15 cellular contexts compared by ENCODE assay signal in the genomic region with DNA sequence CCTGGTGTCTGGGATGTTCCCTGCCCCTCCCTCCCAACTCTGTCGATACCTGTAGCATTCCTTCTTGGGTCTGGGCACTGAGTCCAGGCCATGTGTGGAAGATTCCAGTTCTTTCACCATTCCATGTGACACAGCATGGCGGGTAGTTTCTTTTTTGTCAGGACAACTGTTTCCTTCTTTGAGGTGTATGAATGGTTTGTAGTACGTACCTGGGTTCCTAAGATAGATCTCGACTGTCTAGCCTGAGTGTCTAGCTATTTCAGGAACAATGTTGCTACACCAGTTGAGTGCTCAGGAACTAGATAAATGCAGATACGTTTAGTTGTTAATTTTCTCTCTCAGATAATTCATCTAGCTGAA. TPM values are rescaled to one million over a fixed set of nuclear protein-coding genes. Genes with fewer than 3 reads are reported as not detected.
A peak's percentile ranks its signal among the peaks of the same experiment; 100 is the strongest.
DNase-seq lines count a peak whose midpoint lies in the region; ATAC-seq and TF ChIP-seq lines count a peak whose summit lies in the region.
"Had no signal": no experiment of that assay in that cellular context is flagged by ENCODE, and none has a peak within 500 bp of the region (broad histone marks: within the 10 kb centered on the region; RNA-seq: fewer than 3 reads in every experiment).

No MANE protein-coding gene starts in this region.

- peaks cover 50% of the 10 kb centered on the region; the same call in 1 of the 2 replicates for H3K79me2 ChIP-seq in H9 (ENCODE audit: insufficient read depth, low read length)

- intact Hi-C loops in stomach (cut with DNase I; ENCODE audit: low total_unique reads) = no loop called here

- no peak for TF ChIP-seq CTCF in H9 (conservative IDR thresholded peaks at IDR 0.05)
- no peak for TF ChIP-seq CTCF in lung (IDR thresholded peaks at IDR 0.05; ENCODE audit: control extremely low read depth, extremely low read depth)
- no peak for TF ChIP-seq CTCF in stomach (IDR thresholded peaks at IDR 0.05)

- H3K9me3 ChIP-seq in H9 (ENCODE audit: control insufficient read depth, low read depth, low read length) (no peaks in the 10 kb centered on the region), lung (ENCODE audit: control insufficient read depth in 2 of 2, insufficient read depth in 1 of 2, low read length in 1 of 2) (no peaks in the 10 kb centered on the region), stomach (no peaks in the 10 kb centered on the region)

- H2AK5ac ChIP-seq in H9 (ENCODE audit: insufficient read length, low read length) = no peak overlapping the region

- peaks cover 27% of the 10 kb centered on the region for H3K4me1 ChIP-seq in H9 (ENCODE audit: insufficient read depth, low read length)
- H3K4me1 ChIP-seq in lung (ENCODE audit: control insufficient read depth in 2 of 2, insufficient read depth in 2 of 2, low read length in 2 of 2) = peaks cover 24 to 30% of the 10 kb centered on the region in 2 donors
- peaks cover 43 to 97% (median 68%) of the 10 kb centered on the region in 4 donors for H3K4me1 ChIP-seq in stomach

- no peak overlapping the region for H4K91ac ChIP-seq in H9 (ENCODE audit: insufficient read length, low read depth, low read length)

- no peak overlapping the region for H3K23ac ChIP-seq in H9 (ENCODE audit: insufficient read length, low read depth, low read length)

- TF ChIP-seq POLR2A in stomach (IDR thresholded peaks at IDR 0.05) = no peak

- H3K27ac ChIP-seq in H9 (ENCODE audit: insufficient read length, low read depth, low read length) (no peak overlapping the region), caudate nucleus (ENCODE audit: low read depth, low read length) (peak overlapping the region; percentile 18), lung (ENCODE audit: low read depth in 1 of 2, low read length in 1 of 2) (peak overlapping the region; percentile 33 to 42), stomach (peak overlapping the region; percentile 28 to 73 (median 55))

- no peak overlapping the region for H3K9ac ChIP-seq in H9 (ENCODE audit: extremely low read depth, insufficient read length, low read length)

- no peaks in the 10 kb centered on the region for H3K9me3 Mint-ChIP-seq in H9
- H3K9me3 Mint-ChIP-seq: activated CD4-positive, alpha-beta T cell treated with anti-CD3 and anti-CD28 coated beads, Interleukin-2, amount 10 ng/mL, durations not matched to agents 7 days and 5 days had no signal

- TF ChIP-seq EP300 in stomach (IDR thresholded peaks at IDR 0.05) = no peak

- H2AFZ ChIP-seq in H9 (ENCODE audit: low read length) = no peak overlapping the region

- H3K18ac ChIP-seq in H9 (ENCODE audit: insufficient read length, low read depth, low read length) = no peak overlapping the region

- no peak overlapping the region for H2BK120ac ChIP-seq in H9 (ENCODE audit: low read depth, low read length, poor library complexity, severe bottlenecking)

- H3K36me3 Mint-ChIP-seq in H9 (ENCODE audit: insufficient read depth in 1 of 3, low read depth in 3 of 3) = peaks cover 3 to 5% (median 4%) of the 10 kb centered on the region in 3 experiments; a peak in 4 of 7 replicates

- H3K14ac ChIP-seq in H9 (ENCODE audit: insufficient read depth, low read length) = no peak overlapping the region

- no peaks in the 10 kb centered on the region for H3K23me2 ChIP-seq in H9 (ENCODE audit: insufficient read length, low read depth, low read length, poor library complexity, severe bottlenecking)

- no peak overlapping the region for H3K4me2 ChIP-seq in H9 (ENCODE audit: insufficient read depth, insufficient read length, low read length)

- no peak overlapping the region for H3T11ph ChIP-seq in H9 (ENCODE audit: low read length)

- no peak overlapping the region for H4K8ac ChIP-seq in H9 (replicated peaks; ENCODE audit: insufficient read length, low read depth, low read length)

- no peak overlapping the region for H3K4ac ChIP-seq in H9 (ENCODE audit: low read depth, low read length)

- H3K36me3 ChIP-seq in lung (ENCODE audit: control insufficient read depth in 2 of 2, insufficient read depth in 2 of 2, low read length in 2 of 2) (no peaks in the 10 kb centered on the region), stomach (no peaks in the 10 kb centered on the region)

- H3K56ac ChIP-seq in H9 (ENCODE audit: insufficient read length, low read depth, low read length) = no peak overlapping the region

- no peak overlapping the region for H2BK20ac ChIP-seq in H9 (ENCODE audit: low read depth, low read length, poor library complexity, severe bottlenecking)

- H4K20me1 ChIP-seq in H9 (ENCODE audit: control insufficient read depth, insufficient read depth, insufficient read length) = no peaks in the 10 kb centered on the region

- H3K4me3 ChIP-seq in lung (no peak overlapping the region), stomach (no peak overlapping the region)

- peaks cover 21% of the 10 kb centered on the region for H3K79me1 ChIP-seq in H9 (ENCODE audit: insufficient read depth, low read depth, low read length, poor library complexity, severe bottlenecking)

- no peak for ATAC-seq in lung (ENCODE audit: insufficient read depth, low FRiP score)
- ATAC-seq: HepG2, T-helper 17 cell had no signal

- peaks cover 70 to 75% of the 10 kb centered on the region in 2 experiments for H3K4me1 Mint-ChIP-seq in H9

- no peak overlapping the region for H2BK5ac ChIP-seq in H9 (ENCODE audit: insufficient read length, low read length)

- no peaks in the 10 kb centered on the region; the same call in 1 of the 2 replicates for H3K27me3 Mint-ChIP-seq in H9 (ENCODE audit: low read depth)
- H3K27me3 Mint-ChIP-seq: activated CD4-positive, alpha-beta T cell treated with anti-CD3 and anti-CD28 coated beads, Interleukin-2, amount 10 ng/mL, durations not matched to agents 7 days and 5 days; B cell; T-helper 17 cell had no signal

- peak overlapping the region in 2 of 3 experiments; percentile 69 to 75; a peak in 4 of 7 replicates for H3K27ac Mint-ChIP-seq in H9
- H3K27ac Mint-ChIP-seq: activated CD4-positive, alpha-beta T cell treated with anti-CD3 and anti-CD28 coated beads, Interleukin-2, amount 10 ng/mL, durations not matched to agents 7 days and 5 days; B cell had no signal

- WGBS in H9 (ENCODE audit: extremely low coverage, insufficient read length, low lambda C conversion rate) = no CpG with 5 or more reads among the region's 5 CpGs
- 51 to 65% methylated on average over 5 of the region's 5 CpGs for WGBS in lung, 2 donors
- 50 to 67% (median 59%) methylated on average over 5 of the region's 5 CpGs for WGBS in stomach, 5 donors

- no peak overlapping the region for H2BK15ac ChIP-seq in H9 (ENCODE audit: low read depth, low read length)

- H3K27me3 ChIP-seq in H9 (ENCODE audit: insufficient read depth, low read length) (no peaks in the 10 kb centered on the region), lung (ENCODE audit: control insufficient read depth, insufficient read depth) (no peaks in the 10 kb centered on the region), stomach (no peaks in the 10 kb centered on the region)

- no peak overlapping the region for H2BK12ac ChIP-seq in H9 (ENCODE audit: insufficient read length, low read depth, low read length)

- no peak overlapping the region for H4K5ac ChIP-seq in H9 (ENCODE audit: insufficient read length, low read depth, low read length)

- DNase-seq in H9 = no peak
- DNase-seq in caudate nucleus (lab: John Stamatoyannopoulos, UW) = no peak
- no peak for DNase-seq in lung (ENCODE audit: low spot score)
- DNase-seq in stomach = no peak
- DNase-seq in NCI-H774 (lab: John Stamatoyannopoulos, UW) = no peak
- no peak for DNase-seq in NCI-H69 (lab: John Stamatoyannopoulos, UW)
- no peak for DNase-seq in midbrain (lab: John Stamatoyannopoulos, UW)
- DNase-seq in NCI-H1436 (lab: John Stamatoyannopoulos, UW) = no peak
- DNase-seq: activated CD4-positive, alpha-beta T cell treated with anti-CD3 and anti-CD28 coated beads, Interleukin-2, amount 10 ng/mL, durations not matched to agents 7 days and 5 days; DMS79 treated with DMSO at 0.1 percent for 48 hours; NCI-H1048; NCI-H446 treated with DMSO at 0.1 percent for 48 hours; T-helper 17 cell had no signal

- H3K4me3 Mint-ChIP-seq in H9 = no peak overlapping the region
- H3K4me3 Mint-ChIP-seq: activated CD4-positive, alpha-beta T cell treated with anti-CD3 and anti-CD28 coated beads, Interleukin-2, amount 10 ng/mL, durations not matched to agents 7 days and 5 days; B cell had no signal

RNA-seq across cellular contexts. Expression of a gene that starts 43.3 kb away (rescaled TPM):
- total RNA-seq in H9 (2021) = 53.5 and 58.1 TPM in 2 replicates
- total RNA-seq in lung = 10 to 100 TPM; 41.5 to 70.4 TPM
- polyA plus RNA-seq in lung = 10 to 100 TPM in 1 of 2 donors, 1 to 10 TPM in 1; 6.2 to 11.5 TPM
- total RNA-seq in stomach = 100 to 1,000 TPM in 1 of 5 donors, 10 to 100 TPM in 4; 13.6 to 316 (median 47.9) TPM
- 1 to 10 TPM in 1 of 3 donors, under 1 TPM in 2; 0.88 to 5.8 (median 0.92) TPM for polyA plus RNA-seq in stomach
